In genomic region chr16:87909203-87909935, GRCh38 we compare ENCODE assay signal across 8 cellular contexts. TPM values are rescaled to one million over a fixed set of nuclear protein-coding genes. Genes with fewer than 3 reads are reported as not detected.
DNase-seq lines count a peak whose midpoint lies in the region; TF ChIP-seq lines count a peak whose summit lies in the region.
"Not testable (repeated sequence)": the region's sequence is repeated elsewhere in the genome, so short reads cannot be mapped to it uniquely, and the experiment has no call there.

No MANE protein-coding gene starts in this region.

- H3K9ac ChIP-seq in H9 (ENCODE audit: extremely low read depth, insufficient read length, low read length); neuronal stem cell (ENCODE audit: low read depth, low read length, poor library complexity): not testable (repeated sequence)

- peaks cover 34% of the 10 kb centered on the region for H3K27me3 Mint-ChIP-seq in H9 (ENCODE audit: low read depth)

- DNase-seq in ELR (ENCODE audit: low read depth) (peak; percentile 66), H9 (peak; percentile 87), MG63 (peak; percentile 67), SK-N-DZ (ENCODE audit: low spot score) (peak; percentile 69), activated gamma-delta T cell (lab: John Stamatoyannopoulos, UW) (peak; percentile 58), fibroblast of villous mesenchyme (ENCODE audit: low read depth) (peak; percentile 47), neuronal stem cell (ENCODE audit: low spot score) (peak; percentile 52), stromal cell of bone marrow (ENCODE audit: low read depth) (peak; percentile 24)

- H3K4ac ChIP-seq in H9 (ENCODE audit: low read depth, low read length); neuronal stem cell (ENCODE audit: low read length): not testable (repeated sequence)

- not testable (repeated sequence) for H3K27ac ChIP-seq in H9 (ENCODE audit: insufficient read length, low read depth, low read length); neuronal stem cell (replicated peaks; ENCODE audit: low read length)

- not testable (repeated sequence) for H3K23me2 ChIP-seq in H9 (ENCODE audit: insufficient read length, low read depth, low read length, poor library complexity, severe bottlenecking)

- H3K79me2 ChIP-seq in H9 (ENCODE audit: insufficient read depth, low read length), result not testable (repeated sequence)

- H3K27me3 ChIP-seq in H9 (ENCODE audit: insufficient read depth, low read length); MG63; neuronal stem cell (ENCODE audit: control insufficient read depth in 3 of 3, insufficient read depth in 3 of 3, low read depth in 1 of 3, low read length in 3 of 3): not testable (repeated sequence)

- not testable (repeated sequence) for H2BK5ac ChIP-seq in H9 (ENCODE audit: insufficient read length, low read length); neuronal stem cell (ENCODE audit: low read length)

- not testable (repeated sequence) for H2BK12ac ChIP-seq in H9 (ENCODE audit: insufficient read length, low read depth, low read length); neuronal stem cell (ENCODE audit: low read length)

- not testable (repeated sequence) for H2AFZ ChIP-seq in H9 (ENCODE audit: low read length)
- peak overlapping the region; percentile 80 for H2AFZ ChIP-seq in neuronal stem cell (ENCODE audit: low read length)

- not testable (repeated sequence) for H3K4me3 ChIP-seq in MG63; fibroblast of villous mesenchyme (ENCODE audit: low read depth, low read length); neuronal stem cell (ENCODE audit: low read length in 2 of 2)

- peak overlapping the region in 1 of 2 experiments; percentile 24; a peak in 1 of 5 replicates for H3K4me3 Mint-ChIP-seq in H9

- H3K79me1 ChIP-seq in H9 (ENCODE audit: insufficient read depth, low read depth, low read length, poor library complexity, severe bottlenecking); neuronal stem cell (ENCODE audit: low read depth, low read length): not testable (repeated sequence)

- not testable (repeated sequence) for H3K4me1 ChIP-seq in H9 (ENCODE audit: insufficient read depth, low read length); neuronal stem cell (ENCODE audit: control insufficient read depth in 2 of 2, insufficient read depth in 1 of 2, low read depth in 1 of 2, low read length in 2 of 2)

- H2BK15ac ChIP-seq in H9 (ENCODE audit: low read depth, low read length), result not testable (repeated sequence)
- peak overlapping the region; percentile 37 for H2BK15ac ChIP-seq in neuronal stem cell (ENCODE audit: low read length)

- not testable (repeated sequence) for H3K9me3 ChIP-seq in H9 (ENCODE audit: control insufficient read depth, low read depth, low read length); MG63; neuronal stem cell (replicated peaks in 1 of 2; ENCODE audit: control insufficient read depth in 2 of 2, insufficient read depth in 1 of 2, low read depth in 1 of 2, low read length in 2 of 2)

- H3K14ac ChIP-seq in H9 (ENCODE audit: insufficient read depth, low read length); neuronal stem cell (ENCODE audit: low read length): not testable (repeated sequence)

- not testable (repeated sequence) for H3K18ac ChIP-seq in H9 (ENCODE audit: insufficient read length, low read depth, low read length); neuronal stem cell (ENCODE audit: low read length)

- H4K20me1 ChIP-seq in H9 (ENCODE audit: control insufficient read depth, insufficient read depth, insufficient read length), result not testable (repeated sequence)

- H2BK120ac ChIP-seq in H9 (ENCODE audit: low read depth, low read length, poor library complexity, severe bottlenecking); neuronal stem cell (ENCODE audit: low read depth, low read length): not testable (repeated sequence)

- not testable (repeated sequence) for H3K23ac ChIP-seq in H9 (ENCODE audit: insufficient read length, low read depth, low read length); neuronal stem cell (ENCODE audit: low read depth, low read length, poor library complexity)

- not testable (repeated sequence) for H2AK5ac ChIP-seq in H9 (ENCODE audit: insufficient read length, low read length)
- peak overlapping the region; percentile 56 for H2AK5ac ChIP-seq in neuronal stem cell (ENCODE audit: low read depth, low read length)

- not testable (repeated sequence) for H4K91ac ChIP-seq in H9 (ENCODE audit: insufficient read length, low read depth, low read length); neuronal stem cell (ENCODE audit: low read depth, low read length, poor library complexity)

- not testable (repeated sequence) for H4K8ac ChIP-seq in H9 (replicated peaks; ENCODE audit: insufficient read length, low read depth, low read length); neuronal stem cell (ENCODE audit: low read depth, low read length)

- not testable (repeated sequence) for H3K36me3 Mint-ChIP-seq in H9 (ENCODE audit: insufficient read depth in 1 of 3, low read depth in 3 of 3)

- no CpG with 5 or more reads among the region's 36 CpGs for WGBS in H9 (ENCODE audit: extremely low coverage, insufficient read length, low lambda C conversion rate)
- WGBS in neuronal stem cell (ENCODE audit: extremely low coverage in 2 of 2, insufficient read length in 2 of 2, insufficient replicate concordance in 1 of 2), 2 donors, result no CpG with 5 or more reads among the region's 36 CpGs

- H4K5ac ChIP-seq in H9 (ENCODE audit: insufficient read length, low read depth, low read length), result not testable (repeated sequence)

- H3K27ac Mint-ChIP-seq in H9, result peak overlapping the region in 1 of 3 experiments; percentile 72; a peak in 1 of 7 replicates

- not testable (repeated sequence) for H2BK20ac ChIP-seq in H9 (ENCODE audit: low read depth, low read length, poor library complexity, severe bottlenecking)

- not testable (repeated sequence) for H3T11ph ChIP-seq in H9 (ENCODE audit: low read length)

- not testable (repeated sequence) for H3K4me2 ChIP-seq in H9 (ENCODE audit: insufficient read depth, insufficient read length, low read length); neuronal stem cell (ENCODE audit: insufficient read depth, low read length, poor library complexity, severe bottlenecking)

- H3K4me1 Mint-ChIP-seq in H9, result peaks cover 6 to 12% of the 10 kb centered on the region in 2 experiments

- TF ChIP-seq CTCF in H9 (conservative IDR thresholded peaks at IDR 0.05) (peak; percentile 97), fibroblast of villous mesenchyme (IDR thresholded peaks at IDR 0.05; ENCODE audit: insufficient read depth, low read depth, low read length) (peak; percentile 85)

- not testable (repeated sequence) for H3K36me3 ChIP-seq in MG63; neuronal stem cell (replicated peaks in 1 of 2; ENCODE audit: control insufficient read depth in 2 of 2, insufficient read depth in 2 of 2, low read length in 2 of 2)

- H3K56ac ChIP-seq in H9 (ENCODE audit: insufficient read length, low read depth, low read length), result not testable (repeated sequence)

- not testable (repeated sequence) for H3K9me3 Mint-ChIP-seq in H9

RNA-seq across cellular contexts. Expression of gene CA5A, which starts 27.0 kb away (rescaled TPM):
- total RNA-seq in H9 (2021) (not detected in 2 replicates), fibroblast of villous mesenchyme (not detected in 2 replicates)
- not detected in 2 replicates for total RNA-seq in MG63 (2014; rRNA removed; shearing (Covaris generic); ENCODE audit: low replicate concordance)
- polyA plus RNA-seq in SK-N-DZ (2014; cell fraction: cytosol; rRNA removed), result not detected in 2 replicates
- polyA plus RNA-seq in SK-N-DZ (2014; cell fraction: nucleus; rRNA removed), result 1.3 TPM in 1 of 2 replicates, not detected in the other
- not detected for polyA plus RNA-seq in neuronal stem cell (2013, experiment 1 of 2)
- polyA plus RNA-seq in neuronal stem cell (2013, experiment 2 of 2), result not detected

RNA-seq across cellular contexts. Expression of gene SLC7A5, which starts 40.1 kb away (rescaled TPM):
- total RNA-seq in H9 (2021) (217 TPM in 2 replicates), fibroblast of villous mesenchyme (27.6 and 56.4 TPM in 2 replicates)
- 75.3 and 110 TPM in 2 replicates for total RNA-seq in MG63 (2014; rRNA removed; shearing (Covaris generic); ENCODE audit: low replicate concordance)
- polyA plus RNA-seq in SK-N-DZ (2014; cell fraction: cytosol; rRNA removed), result 37.0 and 39.2 TPM in 2 replicates
- 14.8 and 18.4 TPM in 2 replicates for polyA plus RNA-seq in SK-N-DZ (2014; cell fraction: nucleus; rRNA removed)
- 18.4 TPM for polyA plus RNA-seq in neuronal stem cell (2013, experiment 1 of 2)
- polyA plus RNA-seq in neuronal stem cell (2013, experiment 2 of 2), result 18.6 TPM

RNA-seq across cellular contexts. Expression of gene BANP, which starts 41.9 kb away (rescaled TPM):
- 24.3 and 24.9 TPM in 2 replicates for total RNA-seq in H9 (2021)
- 30.4 and 33.7 TPM in 2 replicates for total RNA-seq in MG63 (2014; rRNA removed; shearing (Covaris generic); ENCODE audit: low replicate concordance)
- 19.1 and 26.6 TPM in 2 replicates for polyA plus RNA-seq in SK-N-DZ (2014; cell fraction: cytosol; rRNA removed)
- 27.9 and 35.3 TPM in 2 replicates for polyA plus RNA-seq in SK-N-DZ (2014; cell fraction: nucleus; rRNA removed)
- 18.7 and 25.9 TPM in 2 replicates for total RNA-seq in fibroblast of villous mesenchyme
- polyA plus RNA-seq in neuronal stem cell (2013, experiment 1 of 2), result 22.7 TPM
- 22.7 TPM for polyA plus RNA-seq in neuronal stem cell (2013, experiment 2 of 2)

Comparison
In these comparisons a context has a peak if more than half of its experiments do, and no peak if none do; other contexts are left out.
1. DNase-seq: peak in every context shown above with its lines; median percentile 87 in H9; 69 in SK-N-DZ; 67 in MG63; 66 in ELR; 58 in activated gamma-delta T cell; 52 in neuronal stem cell; 47 in fibroblast of villous mesenchyme; 24 in stromal cell of bone marrow.